ENCODE assay signal across 26 cellular contexts in genomic region chr2:197978971-197979370, GRCh38.
"Had no signal": no experiment of that assay in that cellular context is flagged by ENCODE, and none has a peak within 500 bp of the region (broad histone marks: within the 10 kb centered on the region; RNA-seq: fewer than 3 reads in every experiment).

No MANE protein-coding gene starts in this region.

- H3K9me3 ChIP-seq: colonic mucosa, esophagus squamous epithelium, gastrocnemius medialis, left lung had no signal

- DNase-seq: colonic mucosa; cortex of kidney; effector CD8-positive, alpha-beta T cell; effector memory CD8-positive, alpha-beta T cell; endodermal cell; erythroblast; esophagus squamous epithelium; foreskin fibroblast; foreskin melanocyte; gastrocnemius medialis; glutamatergic neuron; head of caudate nucleus; hypothalamus; immature natural killer cell; islet precursor cell; kidney; kidney glomerular epithelial cell; mammary epithelial cell; mesendoderm; midbrain; naive thymus-derived CD4-positive, alpha-beta T cell had no signal

- H3K36me3 ChIP-seq: colonic mucosa, esophagus squamous epithelium, gastrocnemius medialis, left lung had no signal

- H3K4me1 ChIP-seq: colonic mucosa, esophagus squamous epithelium, gastrocnemius medialis, left lung had no signal

- H3K27ac ChIP-seq: colonic mucosa, epithelial cell of prostate, esophagus squamous epithelium, gastrocnemius medialis, hepatocyte, left lung had no signal

- ATAC-seq: effector memory CD8-positive, alpha-beta T cell; esophagus mucosa; gastrocnemius medialis; left lung; naive thymus-derived CD4-positive, alpha-beta T cell had no signal

- H3K27me3 ChIP-seq: colonic mucosa, esophagus squamous epithelium, gastrocnemius medialis, hepatocyte, left lung had no signal

- H3K4me3 ChIP-seq: colonic mucosa, esophagus squamous epithelium, gastrocnemius medialis, hepatocyte, left lung, lung had no signal
